19 cellular contexts compared by ENCODE assay signal in genomic region chr2:68041704-68042245, GRCh38.
"Had no signal": no experiment of that assay in that cellular context is flagged by ENCODE, and none has a peak within 500 bp of the region (broad histone marks: within the 10 kb centered on the region; RNA-seq: fewer than 3 reads in every experiment).

No MANE protein-coding gene starts in this region.

- H3K27me3 Mint-ChIP-seq: naive B cell; stimulated activated naive CD8-positive, alpha-beta T cell treated with anti-CD3 and anti-CD28 coated beads, Interleukin-15, amount 100 ng/mL, for 72 hours had no signal

- H3K27me3 ChIP-seq: colonic mucosa, foreskin keratinocyte, neutrophil, right lobe of liver, testis, tibial nerve, upper lobe of right lung had no signal

- H3K27ac ChIP-seq: colonic mucosa, foreskin keratinocyte, neutrophil, psoas muscle, right lobe of liver, testis, tibial nerve, upper lobe of right lung had no signal

- H3K27ac Mint-ChIP-seq: immature natural killer cell; naive B cell; stimulated activated effector memory CD8-positive, alpha-beta T cell treated with anti-CD3 and anti-CD28 coated beads, Interleukin-12 subunit alpha, Interleukin-12 subunit beta, amount 100 ng/mL, for 72 hours; stimulated activated naive CD8-positive, alpha-beta T cell treated with anti-CD3 and anti-CD28 coated beads, Interleukin-15, amount 100 ng/mL, for 72 hours had no signal

- H3K4me1 Mint-ChIP-seq: naive B cell; stimulated activated effector memory CD8-positive, alpha-beta T cell treated with anti-CD3 and anti-CD28 coated beads, Interleukin-12 subunit alpha, Interleukin-12 subunit beta, amount 100 ng/mL, for 72 hours; stimulated activated naive CD8-positive, alpha-beta T cell treated with anti-CD3 and anti-CD28 coated beads, Interleukin-15, amount 100 ng/mL, for 72 hours had no signal

- H3K4me3 ChIP-seq: colonic mucosa, lung, psoas muscle, right lobe of liver, testis, tibial nerve, upper lobe of right lung had no signal

- ATAC-seq: foreskin keratinocyte; left ventricle myocardium superior; psoas muscle; right lobe of liver; stimulated activated effector memory CD8-positive, alpha-beta T cell treated with anti-CD3 and anti-CD28 coated beads, Interleukin-12 subunit alpha, Interleukin-12 subunit beta, amount 100 ng/mL, for 72 hours; stimulated activated naive CD8-positive, alpha-beta T cell treated with anti-CD3 and anti-CD28 coated beads, Interleukin-15, amount 100 ng/mL, for 72 hours; upper lobe of right lung had no signal

- H3K4me3 Mint-ChIP-seq: immature natural killer cell; naive B cell; stimulated activated effector memory CD8-positive, alpha-beta T cell treated with anti-CD3 and anti-CD28 coated beads, Interleukin-12 subunit alpha, Interleukin-12 subunit beta, amount 100 ng/mL, for 72 hours; stimulated activated naive CD8-positive, alpha-beta T cell treated with anti-CD3 and anti-CD28 coated beads, Interleukin-15, amount 100 ng/mL, for 72 hours had no signal

- H3K36me3 ChIP-seq: colonic mucosa had no signal

- H3K4me1 ChIP-seq: colonic mucosa, psoas muscle, right lobe of liver, testis, tibial nerve, upper lobe of right lung had no signal

- DNase-seq: colonic mucosa; dermis blood vessel endothelial cell; foreskin keratinocyte; immature natural killer cell; left ventricle myocardium superior; mesenchymal stem cell; naive B cell; psoas muscle; retina; right lobe of liver; stimulated activated CD4-positive, alpha-beta T cell treated with anti-CD3 and anti-CD28 coated beads, Interleukin-4, amount 100 ng/mL, for 1 hour; stimulated activated CD8-positive, alpha-beta memory T cell treated with anti-CD3 and anti-CD28 coated beads, Interleukin-4, amount 100 ng/mL, for 48 hours; stimulated activated naive CD8-positive, alpha-beta T cell treated with anti-CD3 and anti-CD28 coated beads, Interleukin-15, amount 100 ng/mL, for 72 hours; testis; upper lobe of right lung had no signal

- H3K9me3 ChIP-seq: colonic mucosa, neutrophil, psoas muscle, right lobe of liver, testis, tibial nerve, upper lobe of right lung had no signal

- H3K9me3 Mint-ChIP-seq: immature natural killer cell; naive B cell; stimulated activated effector memory CD8-positive, alpha-beta T cell treated with anti-CD3 and anti-CD28 coated beads, Interleukin-12 subunit alpha, Interleukin-12 subunit beta, amount 100 ng/mL, for 72 hours; stimulated activated naive CD8-positive, alpha-beta T cell treated with anti-CD3 and anti-CD28 coated beads, Interleukin-15, amount 100 ng/mL, for 72 hours had no signal
